2 cellular contexts compared by ENCODE assay signal in the genomic region with DNA sequence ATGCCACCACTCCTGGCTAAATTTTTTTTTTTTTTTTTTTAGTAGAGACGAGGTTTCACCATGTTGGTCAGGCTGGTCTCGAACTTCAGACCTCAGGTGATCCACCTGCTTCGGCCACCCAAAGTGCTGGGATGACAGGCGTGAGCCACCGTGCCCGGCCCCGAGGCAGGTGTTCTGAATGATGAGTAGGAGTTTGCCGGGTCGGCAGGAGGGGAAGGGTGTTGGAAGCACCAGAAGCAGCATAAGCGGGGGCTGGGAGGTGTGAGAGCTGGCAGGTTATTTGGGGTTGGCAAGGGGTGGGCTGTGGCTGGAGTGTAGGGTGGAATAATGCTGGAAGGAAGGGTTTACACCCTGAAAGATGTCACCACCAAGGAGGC.
TF ChIP-seq lines count a peak whose summit lies in the region.

No MANE protein-coding gene starts in this region.

TF ChIP-seq in HEK293T, 16 proteins besides CTCF, POLR2A, EP300 and RAD21:
- TF ChIP-seq FOXA1 (IDR thresholded peaks at IDR 0.05), result no peak
- 0 out of 2 replicates have a peak, but pooled peaks have one; percentile 2 for TF ChIP-seq ZNF384 (IDR thresholded peaks at IDR 0.05)
- TF ChIP-seq, protein P1, sequence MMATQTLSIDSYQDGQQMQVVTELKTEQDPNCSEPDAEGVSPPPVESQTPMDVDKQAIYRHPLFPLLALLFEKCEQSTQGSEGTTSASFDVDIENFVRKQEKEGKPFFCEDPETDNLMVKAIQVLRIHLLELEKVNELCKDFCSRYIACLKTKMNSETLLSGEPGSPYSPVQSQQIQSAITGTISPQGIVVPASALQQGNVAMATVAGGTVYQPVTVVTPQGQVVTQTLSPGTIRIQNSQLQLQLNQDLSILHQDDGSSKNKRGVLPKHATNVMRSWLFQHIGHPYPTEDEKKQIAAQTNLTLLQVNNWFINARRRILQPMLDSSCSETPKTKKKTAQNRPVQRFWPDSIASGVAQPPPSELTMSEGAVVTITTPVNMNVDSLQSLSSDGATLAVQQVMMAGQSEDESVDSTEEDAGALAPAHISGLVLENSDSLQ (IDR thresholded peaks at IDR 0.05), result no peak
- no peak for TF ChIP-seq SUZ12 (IDR thresholded peaks at IDR 0.05)
- no peak for TF ChIP-seq BHLHE40 (IDR thresholded peaks at IDR 0.05; ENCODE audit: borderline replicate concordance)
- no peak for TF ChIP-seq ARNT (IDR thresholded peaks at IDR 0.05)

TF ChIP-seq in GM12878, 131 proteins besides CTCF, POLR2A, EP300 and RAD21:
- TF ChIP-seq CHD2 (IDR thresholded peaks at IDR 0.05; ENCODE audit: borderline replicate concordance, low read depth, low read length), result no peak
- no peak for TF ChIP-seq JUNB (IDR thresholded peaks at IDR 0.05)
- TF ChIP-seq MYC (IDR thresholded peaks at IDR 0.05; ENCODE audit: insufficient read depth, insufficient read length, insufficient replicate concordance, low read length, severe bottlenecking), result no peak
- TF ChIP-seq TARDBP (IDR thresholded peaks at IDR 0.05; ENCODE audit: borderline replicate concordance), result no peak
- TF ChIP-seq STAT3 (IDR thresholded peaks at IDR 0.05; ENCODE audit: low read depth, low read length), result no peak
- no peak for TF ChIP-seq PAX5 (IDR thresholded peaks at IDR 0.05; ENCODE audit: borderline replicate concordance, low read depth, low read length)
- no peak for TF ChIP-seq KDM1A (IDR thresholded peaks at IDR 0.05; ENCODE audit: borderline replicate concordance)
- TF ChIP-seq, protein P2, sequence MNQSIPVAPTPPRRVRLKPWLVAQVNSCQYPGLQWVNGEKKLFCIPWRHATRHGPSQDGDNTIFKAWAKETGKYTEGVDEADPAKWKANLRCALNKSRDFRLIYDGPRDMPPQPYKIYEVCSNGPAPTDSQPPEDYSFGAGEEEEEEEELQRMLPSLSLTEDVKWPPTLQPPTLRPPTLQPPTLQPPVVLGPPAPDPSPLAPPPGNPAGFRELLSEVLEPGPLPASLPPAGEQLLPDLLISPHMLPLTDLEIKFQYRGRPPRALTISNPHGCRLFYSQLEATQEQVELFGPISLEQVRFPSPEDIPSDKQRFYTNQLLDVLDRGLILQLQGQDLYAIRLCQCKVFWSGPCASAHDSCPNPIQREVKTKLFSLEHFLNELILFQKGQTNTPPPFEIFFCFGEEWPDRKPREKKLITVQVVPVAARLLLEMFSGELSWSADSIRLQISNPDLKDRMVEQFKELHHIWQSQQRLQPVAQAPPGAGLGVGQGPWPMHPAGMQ (IDR thresholded peaks at IDR 0.05; ENCODE audit: borderline replicate concordance), result no peak
- no peak for TF ChIP-seq RELB (IDR thresholded peaks at IDR 0.05; ENCODE audit: low read depth)
TF ChIP-seq in GM12878: peak in this region for 0.
